11 cellular contexts compared by ENCODE assay signal in genomic region chr19:5294403-5295160, GRCh38. TPM values are rescaled to one million over a fixed set of nuclear protein-coding genes. Genes with fewer than 3 reads are reported as not detected.
DNase-seq lines count a peak whose midpoint lies in the region; ATAC-seq, FAIRE-seq and TF ChIP-seq lines count a peak whose summit lies in the region.
"Had no signal": no experiment of that assay in that cellular context is flagged by ENCODE, and none has a peak within 500 bp of the region (broad histone marks: within the 10 kb centered on the region; RNA-seq: fewer than 3 reads in every experiment).

No MANE protein-coding gene starts in this region.

- peak overlapping the region; percentile 61; the same call in 1 of the 2 replicates for H2BK15ac ChIP-seq in H1 (ENCODE audit: low read length)

- H3K14ac ChIP-seq in H1 (ENCODE audit: insufficient read length): no peak overlapping the region

- peaks cover 41 to 51% of the 10 kb centered on the region in 2 experiments for H4K20me1 ChIP-seq in H1 (replicated peaks in 1 of 2; ENCODE audit: control insufficient read depth in 1 of 2, insufficient read depth in 2 of 2, low read length in 2 of 2)
- peaks cover 43% of the 10 kb centered on the region for H4K20me1 ChIP-seq in neural cell (ENCODE audit: insufficient read depth)

- no peak for TF ChIP-seq CTCF in BE2C (IDR thresholded peaks at IDR 0.05; ENCODE audit: low read depth, low read length)
- TF ChIP-seq CTCF in H1 (IDR thresholded peaks at IDR 0.05; ENCODE audit: control extremely low read depth in 1 of 3, insufficient read depth in 1 of 3, low read depth in 1 of 3, low read length in 3 of 3): no peak
- no peak for TF ChIP-seq CTCF in neural cell (IDR thresholded peaks at IDR 0.05; ENCODE audit: poor library complexity, severe bottlenecking)

- H2AK5ac ChIP-seq in H1 (ENCODE audit: low read depth, low read length): peak overlapping the region; percentile 96; the same call in 1 of the 2 replicates

- 0 out of 2 replicates have a peak overlapping the region, but pooled peaks have one; percentile 32 for H2BK20ac ChIP-seq in H1 (ENCODE audit: low read length)

- no peaks in the 10 kb centered on the region for H3F3A ChIP-seq in neural cell (ENCODE audit: insufficient read depth, low read length, poor library complexity, severe bottlenecking)

- TF ChIP-seq EP300 in H1 (IDR thresholded peaks at IDR 0.05; ENCODE audit: borderline replicate concordance in 1 of 2, low read depth in 2 of 2, low read length in 2 of 2) (no peak), neural cell (conservative IDR thresholded peaks at IDR 0.05; ENCODE audit: poor library complexity, severe bottlenecking) (no peak)

- no peak for ATAC-seq in HG02884 (IDR thresholded peaks at IDR 0.05; ENCODE audit: unreplicated experiment)

- no peak overlapping the region for H3K56ac ChIP-seq in H1 (replicated peaks; ENCODE audit: insufficient read length, low read depth, low read length)

- no peaks in the 10 kb centered on the region for H3K27me3 ChIP-seq in BE2C
- H3K27me3 ChIP-seq in HUES64 (ENCODE audit: insufficient read depth, low read length): no peaks in the 10 kb centered on the region
- H3K27me3 ChIP-seq in H1 (replicated peaks in 1 of 4; ENCODE audit: control insufficient read depth in 3 of 4, extremely low read depth in 1 of 4, insufficient read depth in 3 of 4, low read length in 3 of 4): no peaks in the 10 kb centered on the region
- H3K27me3 ChIP-seq in neural cell (ENCODE audit: insufficient read depth, low read depth, low read length): no peaks in the 10 kb centered on the region
- H3K27me3 ChIP-seq: MG63 had no signal

- FAIRE-seq in H1 (lab: Jason Lieb, UNC): no peak

- no peak overlapping the region; the same call in 1 of the 2 replicates for H3K18ac ChIP-seq in H1 (ENCODE audit: extremely low read depth, low read length)

- H3K4ac ChIP-seq in H1 (replicated peaks; ENCODE audit: insufficient read length, low read depth, low read length): no peak overlapping the region

- no peak overlapping the region for H4K5ac ChIP-seq in H1 (ENCODE audit: insufficient read length, low read depth, low read length)

- intact Hi-C loops in posterior vena cava (cut with DNase I): loop anchor here in 1 of 2 donors (1.0 kb wide), 1 partner anchor 34 kb away; no protein-coding TSS in a partner anchor

- peak overlapping the region; percentile 43; the same call in 1 of the 2 replicates for H4K8ac ChIP-seq in H1 (ENCODE audit: extremely low read depth, insufficient read depth, low read length)

- CTCF ChIA-PET in H1 (lab: Charles Lee; ENCODE audit: partially characterized antibody): interaction anchor here (1.5 kb wide), 1 partner anchor 33 kb away, joined by 5 read pairs; no protein-coding TSS in a partner anchor

- H3K4me3 ChIP-seq in BE2C (ENCODE audit: low read depth, low read length): peak overlapping the region; percentile 73
- H3K4me3 ChIP-seq in HUES64 (ENCODE audit: low read length): peak overlapping the region; percentile 74
- H3K4me3 ChIP-seq in H1 (ENCODE audit: extremely low read depth in 1 of 4, insufficient read depth in 2 of 4, low read depth in 3 of 4, low read length in 4 of 4): peak overlapping the region; percentile 44 to 96 (median 79)
- H3K4me3 ChIP-seq in neural cell (ENCODE audit: low read length): peak overlapping the region; percentile 75

- H2BK120ac ChIP-seq in H1 (replicated peaks; ENCODE audit: low read depth, low read length): no peak overlapping the region

- no peaks in the 10 kb centered on the region for H3K9me3 ChIP-seq in BE2C
- H3K9me3 ChIP-seq in HUES64 (ENCODE audit: insufficient read depth, low read depth, low read length): no peaks in the 10 kb centered on the region
- H3K9me3 ChIP-seq in H1 (ENCODE audit: insufficient read depth in 2 of 2, low read depth in 1 of 2, low read length in 1 of 2): no peaks in the 10 kb centered on the region
- H3K9me3 ChIP-seq in neural cell (ENCODE audit: low read length): no peaks in the 10 kb centered on the region
- H3K9me3 ChIP-seq: MG63 had no signal

- H4K91ac ChIP-seq in H1 (replicated peaks; ENCODE audit: insufficient read length, low read length): no peak overlapping the region

- peaks cover 25% of the 10 kb centered on the region for H3K79me1 ChIP-seq in H1 (ENCODE audit: low read depth, low read length)

- H3K4me1 ChIP-seq in BE2C (no peaks in the 10 kb centered on the region), HUES64 (ENCODE audit: insufficient read depth, low read length) (peaks cover 6% of the 10 kb centered on the region; the same call in 1 of the 2 replicates), H1 (replicated peaks in 1 of 4; ENCODE audit: control insufficient read depth in 3 of 4, insufficient read depth in 4 of 4, low read length in 3 of 4) (peaks cover 0 to 27% (median 18%) of the 10 kb centered on the region in 4 experiments; a peak in 6 of 7 replicates)

- no peaks in the 10 kb centered on the region for H3K36me3 ChIP-seq in BE2C
- no peaks in the 10 kb centered on the region for H3K36me3 ChIP-seq in HUES64 (ENCODE audit: insufficient read depth, low read length)
- no peaks in the 10 kb centered on the region for H3K36me3 ChIP-seq in H1 (ENCODE audit: control insufficient read depth in 2 of 4, insufficient read depth in 4 of 4, low read length in 3 of 4)
- H3K36me3 ChIP-seq in neural cell (ENCODE audit: insufficient read depth, low read length): no peaks in the 10 kb centered on the region
- H3K36me3 ChIP-seq: MG63 had no signal

- TF ChIP-seq POLR2A in H1 (IDR thresholded peaks at IDR 0.05; ENCODE audit: control extremely low read depth in 1 of 2, low read depth in 2 of 2, low read length in 2 of 2): no peak

- H3K9ac ChIP-seq in HUES64 (ENCODE audit: low read depth, low read length) (no peak overlapping the region), H1 (replicated peaks in 1 of 4; ENCODE audit: extremely low read depth in 1 of 4, low read depth in 3 of 4, low read length in 3 of 4) (no peak overlapping the region; a peak in 1 of 7 replicates), neural cell (ENCODE audit: low read length) (peak overlapping the region; percentile 72)

- H2BK5ac ChIP-seq in H1 (ENCODE audit: low read depth, low read length): peak overlapping the region; percentile 66

- H3K79me2 ChIP-seq in H1 (ENCODE audit: control insufficient read depth in 1 of 2, insufficient read depth in 2 of 2, low read length in 2 of 2) (peaks cover 8 to 60% of the 10 kb centered on the region in 2 experiments), neural cell (replicated peaks; ENCODE audit: insufficient read depth, low read length) (peaks cover 87% of the 10 kb centered on the region)

- H3K4me2 ChIP-seq in H1 (ENCODE audit: insufficient read depth in 1 of 2, low read depth in 2 of 2, low read length in 2 of 2) (peak overlapping the region; percentile 71 to 88), neural cell (ENCODE audit: low read length) (peak overlapping the region; percentile 95)

- H3K27ac ChIP-seq in HUES64 (ENCODE audit: low read depth, low read length): peak overlapping the region; percentile 55; the same call in 1 of the 2 replicates
- H3K27ac ChIP-seq in H1 (ENCODE audit: low read depth, low read length): no peak overlapping the region; the same call in 1 of the 2 replicates
- peak overlapping the region; percentile 65 for H3K27ac ChIP-seq in neural cell (ENCODE audit: low read length)

- H2AFZ ChIP-seq in H1 (ENCODE audit: low read length): no peak overlapping the region
- no peak overlapping the region for H2AFZ ChIP-seq in neural cell (ENCODE audit: low read depth, low read length)

- no peak for TF ChIP-seq RAD21 in H1 (IDR thresholded peaks at IDR 0.05 in 1 of 2, conservative IDR thresholded peaks at IDR 0.05 in 1 of 2; ENCODE audit: low read depth in 2 of 2, low read length in 2 of 2)
- no peak for TF ChIP-seq RAD21 in neural cell (conservative IDR thresholded peaks at IDR 0.05)

- no peaks in the 10 kb centered on the region for H3K9me2 ChIP-seq in neural cell (ENCODE audit: insufficient read depth, low read length)

- peak overlapping the region; percentile 84; the same call in 1 of the 2 replicates for H2BK12ac ChIP-seq in H1 (ENCODE audit: low read depth, low read length)

- WGBS in HUES64: 71% methylated on average over 22 of the region's 22 CpGs
- 78% methylated on average over 22 of the region's 22 CpGs; no CpG with 5 or more reads in 1 of the 2 experiments for WGBS in H1 (ENCODE audit: extremely low coverage in 1 of 2, insufficient coverage in 1 of 2, insufficient read length in 1 of 2, insufficient replicate concordance in 2 of 2, low coverage in 1 of 2, low lambda C conversion rate in 2 of 2, missing lambda C conversion rate in 1 of 2), 2 experiments

- DNase-seq in BE2C: no peak
- DNase-seq in H1 (ENCODE audit: low read depth in 1 of 2, low spot score in 2 of 2): no peak
- DNase-seq in DMS114 treated with DMSO at 0.1 percent for 48 hours (lab: John Stamatoyannopoulos, UW; ENCODE audit: unreplicated experiment): no peak
- no peak for DNase-seq in hepatic stellate cell (ENCODE audit: low spot score)
- DNase-seq in posterior vena cava (ENCODE audit: low spot score): no peak
- DNase-seq: activated CD4-positive, alpha-beta T cell treated with anti-CD3 and anti-CD28 coated beads, Interleukin-2, amount 50 U/mL, for 1 hour; activated gamma-delta T cell treated with Interleukin-2 at 50 U/mL for 16 hours; MG63 had no signal

- peaks cover 12% of the 10 kb centered on the region; the same call in 1 of the 2 replicates for H3K23me2 ChIP-seq in H1 (ENCODE audit: low read depth, low read length)

- no peak overlapping the region for H3K23ac ChIP-seq in H1 (ENCODE audit: insufficient read length)

- POLR2A ChIA-PET in H1 (lab: Charles Lee; ENCODE audit: partially characterized antibody): interaction anchor here (4.9 kb wide), 1 partner anchor 45 kb away, joined by 24 read pairs; the partner anchor contains the start of gene PTPRS

TF ChIP-seq in H1, 55 proteins besides CTCF, POLR2A, EP300 and RAD21 (continues in another document):
- TF ChIP-seq KDM1A (IDR thresholded peaks at IDR 0.05; ENCODE audit: borderline replicate concordance, low read length): no peak

TF ChIP-seq in neural cell, 6 proteins besides CTCF, POLR2A, EP300 and RAD21 (continues in another document):
- TF ChIP-seq EZH2 (IDR thresholded peaks at IDR 0.05; ENCODE audit: borderline replicate concordance, insufficient read depth, low read length, poor library complexity, severe bottlenecking): no peak

RNA-seq across cellular contexts. Expression of gene PTPRS, which starts 46.0 kb away (rescaled TPM):
- polyA plus RNA-seq in BE2C (2012; ENCODE audit: insufficient read depth, insufficient read length, low read depth): 59.9 TPM
- 63.7 TPM for polyA plus RNA-seq in HUES64 (2013, experiment 1 of 2)
- 74.7 TPM for polyA plus RNA-seq in HUES64 (2013, experiment 2 of 2)
- total RNA-seq in H1 (2021; fragmentation: NEBNext Ultra II Directional; extraction: Animal tissue kit (Norgen Biotek cat#: 25700)): 218 and 223 TPM in 2 replicates
- polyA plus RNA-seq in H1 (2011; rRNA removed) (96.8 and 146 TPM in 2 replicates), neural cell (121 and 144 TPM in 2 replicates)
- 87.7 TPM for polyA plus RNA-seq in H1 (2011; cell fraction: cytosol; rRNA removed)
- 278 TPM for polyA plus RNA-seq in H1 (2011; cell fraction: nucleus; rRNA removed)
- polyA plus RNA-seq in H1 (2012, experiment 1 of 2): 73.0 to 132 TPM (median 116 TPM) in 4 replicates
- polyA plus RNA-seq in H1 (2012, experiment 2 of 2): 60.0 TPM
- polyA plus RNA-seq in H1 (2013, experiment 1 of 2): 124 TPM
- polyA plus RNA-seq in H1 (2013, experiment 2 of 2): 122 TPM
- 192 and 241 TPM in 2 replicates for polyA minus RNA-seq in H1 (2011; rRNA and poly(A)+ RNA removed)
- polyA minus RNA-seq in H1 (2011; cell fraction: cytosol; rRNA and poly(A)+ RNA removed): 212 TPM
- 157 TPM for polyA minus RNA-seq in H1 (2011; cell fraction: nucleus; rRNA and poly(A)+ RNA removed)
- polyA minus RNA-seq in neural cell: 387 and 398 TPM in 2 replicates
- 100 to 1,000 TPM; 150 to 263 TPM for total RNA-seq in posterior vena cava
